In the genomic region with DNA sequence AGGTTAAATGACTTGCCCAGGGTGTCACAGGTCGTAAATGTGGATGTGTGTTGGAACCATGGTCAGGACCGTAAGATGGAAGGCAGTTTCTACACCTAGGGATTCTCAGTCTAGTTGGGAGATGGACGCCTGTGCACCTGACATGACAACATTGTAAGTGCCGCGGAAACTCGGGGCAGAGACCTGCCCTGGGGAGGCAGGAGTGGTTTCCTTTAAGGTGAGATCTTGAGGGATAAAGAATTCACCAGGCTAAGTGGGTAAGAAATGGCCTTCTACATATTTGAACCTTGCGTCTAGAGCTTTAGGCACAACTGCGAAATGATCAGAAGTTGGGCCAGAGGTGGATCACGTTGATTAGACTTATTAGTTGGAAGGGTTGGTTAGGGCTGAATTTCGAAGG, we compare ENCODE assay signal across 12 cellular contexts. TPM values are rescaled to one million over a fixed set of nuclear protein-coding genes. Genes with fewer than 3 reads are reported as not detected.
DNase-seq lines count a peak whose midpoint lies in the region; ATAC-seq, FAIRE-seq and TF ChIP-seq lines count a peak whose summit lies in the region.
"Had no signal": no experiment of that assay in that cellular context is flagged by ENCODE, and none has a peak within 500 bp of the region (broad histone marks: within the 10 kb centered on the region; RNA-seq: fewer than 3 reads in every experiment).

No MANE protein-coding gene starts in this region.

- peak overlapping the region; percentile 92 for H3K4me3 Mint-ChIP-seq in CD8-positive, alpha-beta T cell
- peak overlapping the region; percentile 93 for H3K4me3 Mint-ChIP-seq in neural crest cell

- no peaks in the 10 kb centered on the region for H3K27me3 Mint-ChIP-seq in CD8-positive, alpha-beta T cell (ENCODE audit: low read depth)
- peaks cover 7% of the 10 kb centered on the region for H3K27me3 Mint-ChIP-seq in neural crest cell (ENCODE audit: low read depth)

- ATAC-seq in CD8-positive, alpha-beta T cell = no peak
- no peak for ATAC-seq in GM18861 (IDR thresholded peaks at IDR 0.05; ENCODE audit: unreplicated experiment)

- POLR2A ChIA-PET in CD8-positive, alpha-beta T cell (lab: Charles Lee) = interaction anchor here (1.5 kb wide), 1 partner anchor 29 kb away, joined by 3 read pairs; no protein-coding TSS in a partner anchor

- H3K27ac Mint-ChIP-seq in CD8-positive, alpha-beta T cell = peak overlapping the region; percentile 83
- no peak overlapping the region for H3K27ac Mint-ChIP-seq in neural crest cell (ENCODE audit: unreplicated experiment)

- no peaks in the 10 kb centered on the region for H3K27me3 ChIP-seq in CD8-positive, alpha-beta T cell (ENCODE audit: insufficient read depth, low read length)
- H3K27me3 ChIP-seq in HUES64 (ENCODE audit: insufficient read depth, low read length) (peaks cover 36% of the 10 kb centered on the region), bronchial epithelial cell (ENCODE audit: control insufficient read depth, insufficient read depth, low read length) (no peaks in the 10 kb centered on the region)

- peak overlapping the region; percentile 87 for H3K4me3 ChIP-seq in CD8-positive, alpha-beta T cell (ENCODE audit: low read depth, low read length)
- H3K4me3 ChIP-seq in HUES64 (ENCODE audit: low read length) (peak overlapping the region; percentile 77; the same call in 1 of the 2 replicates), bronchial epithelial cell (ENCODE audit: low read depth, low read length) (no peak overlapping the region)

- intact Hi-C loops in CD8-positive, alpha-beta T cell (cut with DNase I, micrococcal nuclease) = loop anchor here (2.0 to 10.0 kb wide), 3 partner anchors 29 to 291 kb away; partner anchors contain the start of gene INPP5D (in 1 of the 2)

- H3K9ac ChIP-seq in HUES64 (ENCODE audit: low read depth, low read length) = no peak overlapping the region

- FAIRE-seq in bronchial epithelial cell (lab: Jason Lieb, UNC) = peak; percentile 55
- FAIRE-seq: endometrium, G401.6 had no signal

- no peaks in the 10 kb centered on the region for H3K9me3 ChIP-seq in CD8-positive, alpha-beta T cell (ENCODE audit: low read length)
- no peaks in the 10 kb centered on the region for H3K9me3 ChIP-seq in HUES64 (ENCODE audit: insufficient read depth, low read depth, low read length)

- H3K4me1 Mint-ChIP-seq in CD8-positive, alpha-beta T cell (ENCODE audit: low read depth) = peaks cover 69% of the 10 kb centered on the region
- H3K4me1 Mint-ChIP-seq in neural crest cell = peaks cover 44% of the 10 kb centered on the region

- H3K9me3 Mint-ChIP-seq in CD8-positive, alpha-beta T cell = no peaks in the 10 kb centered on the region
- no peaks in the 10 kb centered on the region for H3K9me3 Mint-ChIP-seq in neural crest cell

- peaks cover 57% of the 10 kb centered on the region for H3K4me1 ChIP-seq in CD8-positive, alpha-beta T cell (ENCODE audit: insufficient read depth, low read length)
- no peaks in the 10 kb centered on the region; the same call in 1 of the 2 replicates for H3K4me1 ChIP-seq in HUES64 (ENCODE audit: insufficient read depth, low read length)

- no peaks in the 10 kb centered on the region for H3K36me3 ChIP-seq in CD8-positive, alpha-beta T cell (ENCODE audit: insufficient read depth, low read length)
- H3K36me3 ChIP-seq in HUES64 (ENCODE audit: insufficient read depth, low read length) (no peaks in the 10 kb centered on the region), bronchial epithelial cell (ENCODE audit: control insufficient read depth, insufficient read depth, low read length) (no peaks in the 10 kb centered on the region)

- no peak overlapping the region for H3K27ac ChIP-seq in CD8-positive, alpha-beta T cell (ENCODE audit: low read depth, low read length)
- H3K27ac ChIP-seq in HUES64 (ENCODE audit: low read depth, low read length) = no peak overlapping the region

- CTCF ChIA-PET in CD8-positive, alpha-beta T cell (lab: Charles Lee) = interaction anchor here (0.7 to 3.5 kb wide), 6 partner anchors 48 to 302 kb away, joined by 3 to 13 read pairs (median 4); no protein-coding TSS in a partner anchor

- TF ChIP-seq CTCF in CD8-positive, alpha-beta T cell (IDR thresholded peaks at IDR 0.05) = no peak
- TF ChIP-seq CTCF in bronchial epithelial cell (IDR thresholded peaks at IDR 0.05; ENCODE audit: insufficient read depth, low read length, severe bottlenecking) (no peak), neural crest cell (conservative IDR thresholded peaks at IDR 0.05) (no peak)

- peaks cover 36% of the 10 kb centered on the region for H3K36me3 Mint-ChIP-seq in CD8-positive, alpha-beta T cell
- peaks cover 7% of the 10 kb centered on the region for H3K36me3 Mint-ChIP-seq in neural crest cell (ENCODE audit: low read depth)

- 91% methylated on average over 10 of the region's 10 CpGs for WGBS in HUES64

- no peak for DNase-seq in CD8-positive, alpha-beta T cell
- DNase-seq in bronchial epithelial cell (ENCODE audit: low read depth) (no peak), neural crest cell (ENCODE audit: low read depth, low spot score) (no peak), putamen (ENCODE audit: low spot score) (no peak), iPS-NIHi11 (ENCODE audit: low spot score) (no peak), hepatic stellate cell (ENCODE audit: low spot score) (no peak)
- DNase-seq: Right ventricle myocardium superior; stimulated activated CD4-positive, alpha-beta T cell treated with anti-CD3 and anti-CD28 coated beads, Interleukin-4, amount 100 ng/mL, for 4 hours had no signal

RNA-seq across cellular contexts. Expression of gene DGKD, which starts 1.6 kb away (rescaled TPM):
- 100 to 1,000 TPM; 209 to 244 TPM for total RNA-seq in CD8-positive, alpha-beta T cell
- 12.3 TPM for polyA plus RNA-seq in HUES64 (2013, experiment 1 of 2)
- polyA plus RNA-seq in HUES64 (2013, experiment 2 of 2) = 11.5 TPM
- total RNA-seq in bronchial epithelial cell (14.5 and 20.7 TPM in 2 replicates), neural crest cell (48.7 and 58.6 TPM in 2 replicates)

RNA-seq across cellular contexts. Expression of gene SAG, which starts 48.3 kb away (rescaled TPM):
- under 1 TPM; 0.05 to 0.19 TPM for total RNA-seq in CD8-positive, alpha-beta T cell
- not detected for polyA plus RNA-seq in HUES64 (2013, experiment 1 of 2)
- polyA plus RNA-seq in HUES64 (2013, experiment 2 of 2) = not detected
- not detected in 2 replicates for total RNA-seq in bronchial epithelial cell
- total RNA-seq in neural crest cell = not detected in 2 replicates
- total RNA-seq: Right ventricle myocardium superior had no signal
